8 cellular contexts compared by ENCODE assay signal in genomic region chr10:11757452-11757819, GRCh38. TPM values are rescaled to one million over a fixed set of nuclear protein-coding genes. Genes with fewer than 3 reads are reported as not detected.
DNase-seq lines count a peak whose midpoint lies in the region; TF ChIP-seq lines count a peak whose summit lies in the region.

No MANE protein-coding gene starts in this region.

- H3K27ac Mint-ChIP-seq in chondrocyte (ENCODE audit: unreplicated experiment) (peak overlapping the region; percentile 89), endothelial cell (ENCODE audit: unreplicated experiment) (no peak overlapping the region)

- H3K4me1 ChIP-seq in muscle layer of duodenum (ENCODE audit: control insufficient read depth in 1 of 2, insufficient read depth in 2 of 2, low read length in 2 of 2) = peaks cover 6 to 10% of the 10 kb centered on the region in 2 donors

- H3K4me3 ChIP-seq in muscle layer of duodenum (ENCODE audit: low read depth in 1 of 2, low read length in 2 of 2) = no peak overlapping the region

- TF ChIP-seq CTCF in chondrocyte (IDR thresholded peaks at IDR 0.05) = no peak
- TF ChIP-seq CTCF in endothelial cell (IDR thresholded peaks at IDR 0.05; ENCODE audit: unreplicated experiment) = no peak

- DNase-seq in DMS53 treated with DMSO at 0.1 percent for 48 hours (lab: John Stamatoyannopoulos, UW; ENCODE audit: unreplicated experiment) (peak; percentile 82), NCI-H146 treated with DMSO at 0.1 percent for 48 hours (lab: John Stamatoyannopoulos, UW; ENCODE audit: unreplicated experiment) (peak; percentile 76), chondrocyte (ENCODE audit: low spot score) (no peak), islet precursor cell (no peak), endothelial cell (ENCODE audit: low spot score) (no peak)
- DNase-seq in stimulated activated CD4-positive, alpha-beta T cell treated with anti-CD3 and anti-CD28 coated beads, Interleukin-12 subunit alpha, Interleukin-12 subunit beta, amount 100 ng/mL, for 4 hours = no peak
- no peak for DNase-seq in stimulated activated CD4-positive, alpha-beta T cell treated with anti-CD3 and anti-CD28 coated beads, Interleukin-4, amount 100 ng/mL, for 24 hours

- H3K27me3 Mint-ChIP-seq in chondrocyte (ENCODE audit: low read depth) (no peaks in the 10 kb centered on the region), endothelial cell (ENCODE audit: unreplicated experiment) (peaks cover 2% of the 10 kb centered on the region)

- H3K27me3 ChIP-seq in muscle layer of duodenum (ENCODE audit: low read depth, low read length) = no peaks in the 10 kb centered on the region

- H3K9me3 Mint-ChIP-seq in chondrocyte (ENCODE audit: low read depth) = no peaks in the 10 kb centered on the region
- no peaks in the 10 kb centered on the region for H3K9me3 Mint-ChIP-seq in endothelial cell (ENCODE audit: unreplicated experiment)

- no peaks in the 10 kb centered on the region for H3K9me3 ChIP-seq in muscle layer of duodenum (ENCODE audit: control insufficient read depth in 1 of 2, low read length in 2 of 2)

- H3K36me3 ChIP-seq in muscle layer of duodenum (ENCODE audit: control insufficient read depth in 1 of 2, insufficient read depth in 2 of 2, low read length in 2 of 2) = peaks cover 0 to 8% of the 10 kb centered on the region in 2 donors

- H3K4me1 Mint-ChIP-seq in chondrocyte (ENCODE audit: low read depth) (peaks cover 16% of the 10 kb centered on the region), endothelial cell (ENCODE audit: unreplicated experiment) (peaks cover 3% of the 10 kb centered on the region)

- H3K27ac ChIP-seq in muscle layer of duodenum (ENCODE audit: low read length) = peak overlapping the region; percentile 54

- no peak overlapping the region for H3K4me3 Mint-ChIP-seq in chondrocyte (ENCODE audit: unreplicated experiment)
- H3K4me3 Mint-ChIP-seq in endothelial cell (ENCODE audit: unreplicated experiment) = no peak overlapping the region

- H3K36me3 Mint-ChIP-seq in chondrocyte (ENCODE audit: low read depth) = peaks cover 4% of the 10 kb centered on the region
- no peaks in the 10 kb centered on the region for H3K36me3 Mint-ChIP-seq in endothelial cell (ENCODE audit: low read depth, unreplicated experiment)

RNA-seq across cellular contexts. Expression of gene ECHDC3, which starts 15.3 kb away (rescaled TPM):
- 0.41 to 6.5 TPM (median 5.7 TPM) in 3 replicates for total RNA-seq in chondrocyte
- 6.1 TPM for total RNA-seq in endothelial cell (ENCODE audit: unreplicated experiment)

Comparison
In these comparisons a context has a peak if more than half of its experiments do, and no peak if none do; other contexts are left out.
1. DNase-seq: peak in DMS53 treated with DMSO at 0.1 percent for 48 hours (single experiment) and NCI-H146 treated with DMSO at 0.1 percent for 48 hours (single experiment); none in chondrocyte (single experiment), islet precursor cell (single experiment), stimulated activated CD4-positive, alpha-beta T cell treated with anti-CD3 and anti-CD28 coated beads, Interleukin-12 subunit alpha, Interleukin-12 subunit beta, amount 100 ng/mL, for 4 hours (single experiment), endothelial cell (single experiment) and stimulated activated CD4-positive, alpha-beta T cell treated with anti-CD3 and anti-CD28 coated beads, Interleukin-4, amount 100 ng/mL, for 24 hours (single experiment).